ENCODE assay signal across 25 cellular contexts in genomic region chr5:80242849-80243248, GRCh38. TPM values are rescaled to one million over a fixed set of nuclear protein-coding genes. Genes with fewer than 3 reads are reported as not detected.
A peak's percentile ranks its signal among the peaks of the same experiment; 100 is the strongest.
DNase-seq lines count a peak whose midpoint lies in the region; ATAC-seq and TF ChIP-seq lines count a peak whose summit lies in the region.
"Had no signal": no experiment of that assay in that cellular context is flagged by ENCODE, and none has a peak within 500 bp of the region (broad histone marks: within the 10 kb centered on the region; RNA-seq: fewer than 3 reads in every experiment).

No MANE protein-coding gene starts in this region.

- H3K27ac Mint-ChIP-seq in activated CD4-positive, alpha-beta memory T cell treated with anti-CD3 and anti-CD28 coated beads for 36 hours = peak overlapping the region; percentile 18
- no peak overlapping the region for H3K27ac Mint-ChIP-seq in activated CD4-positive, alpha-beta memory T cell treated with anti-CD3 and anti-CD28 coated beads, Interleukin-2, amount 10 ng/mL, durations not matched to agents 7 days and 5 days
- peak overlapping the region; percentile 47 for H3K27ac Mint-ChIP-seq in CD4-positive, alpha-beta T cell
- H3K27ac Mint-ChIP-seq in activated T-helper 17 cell treated with anti-CD3 and anti-CD28 coated beads, Interleukin-2, amount 50 U/mL, for 72 hours = peak overlapping the region; percentile 42
- H3K27ac Mint-ChIP-seq in naive thymus-derived CD8-positive, alpha-beta T cell = peak overlapping the region in 8 of 10 donors; percentile 9 to 82 (median 32)
- H3K27ac Mint-ChIP-seq: HFFc6 had no signal

- CTCF ChIA-PET in activated CD4-positive, alpha-beta memory T cell treated with anti-CD3 and anti-CD28 coated beads for 36 hours (lab: Charles Lee) = interaction anchor here (1.1 kb wide), 1 partner anchor 151 kb away, joined by 3 read pairs; no protein-coding TSS in a partner anchor
- CTCF ChIA-PET in activated CD4-positive, alpha-beta memory T cell treated with anti-CD3 and anti-CD28 coated beads, Interleukin-2, amount 10 ng/mL, durations not matched to agents 7 days and 5 days (lab: Charles Lee) = interaction anchor here (0.6 to 0.7 kb wide), 3 partner anchors 14 to 198 kb away, joined by 3 to 4 read pairs (median 3); no protein-coding TSS in a partner anchor
- CTCF ChIA-PET in CD4-positive, alpha-beta T cell (lab: Charles Lee) = no interaction called here

- no peak for ATAC-seq in CD4-positive, alpha-beta T cell (ENCODE audit: poor library complexity)
- no peak for ATAC-seq in activated T-helper 17 cell treated with anti-CD3 and anti-CD28 coated beads, Interleukin-2, amount 50 U/mL, for 72 hours (replicated peaks)
- no peak for ATAC-seq in naive thymus-derived CD8-positive, alpha-beta T cell
- no peak for ATAC-seq in HG02884 (IDR thresholded peaks at IDR 0.05; ENCODE audit: unreplicated experiment)

- no peak overlapping the region for H3K4me3 Mint-ChIP-seq in activated CD4-positive, alpha-beta memory T cell treated with anti-CD3 and anti-CD28 coated beads for 36 hours
- H3K4me3 Mint-ChIP-seq in activated CD4-positive, alpha-beta memory T cell treated with anti-CD3 and anti-CD28 coated beads, Interleukin-2, amount 10 ng/mL, durations not matched to agents 7 days and 5 days = no peak overlapping the region
- H3K4me3 Mint-ChIP-seq in CD4-positive, alpha-beta T cell = no peak overlapping the region
- no peak overlapping the region for H3K4me3 Mint-ChIP-seq in activated T-helper 17 cell treated with anti-CD3 and anti-CD28 coated beads, Interleukin-2, amount 50 U/mL, for 72 hours
- peak overlapping the region in 3 of 10 donors; percentile 15 to 26 (median 26) for H3K4me3 Mint-ChIP-seq in naive thymus-derived CD8-positive, alpha-beta T cell
- H3K4me3 Mint-ChIP-seq: HFFc6 had no signal

- no peak for TF ChIP-seq CTCF in CD4-positive, alpha-beta T cell (IDR thresholded peaks at IDR 0.05)
- TF ChIP-seq CTCF in lower leg skin (IDR thresholded peaks at IDR 0.05) = no peak

- peaks cover 10% of the 10 kb centered on the region for H3K9me3 ChIP-seq in CD4-positive, alpha-beta T cell (ENCODE audit: control insufficient read depth, low read length)
- H3K9me3 ChIP-seq: SJCRH30 had no signal

- H3K9me3 Mint-ChIP-seq in activated CD4-positive, alpha-beta memory T cell treated with anti-CD3 and anti-CD28 coated beads for 36 hours = peaks cover 18% of the 10 kb centered on the region
- peaks cover 28% of the 10 kb centered on the region for H3K9me3 Mint-ChIP-seq in activated CD4-positive, alpha-beta memory T cell treated with anti-CD3 and anti-CD28 coated beads, Interleukin-2, amount 10 ng/mL, durations not matched to agents 7 days and 5 days
- H3K9me3 Mint-ChIP-seq in CD4-positive, alpha-beta T cell = peaks cover 6% of the 10 kb centered on the region
- H3K9me3 Mint-ChIP-seq in activated T-helper 17 cell treated with anti-CD3 and anti-CD28 coated beads, Interleukin-2, amount 50 U/mL, for 72 hours = peaks cover 10% of the 10 kb centered on the region
- peaks cover 0 to 31% (median 8%) of the 10 kb centered on the region in 9 donors for H3K9me3 Mint-ChIP-seq in naive thymus-derived CD8-positive, alpha-beta T cell

- H3K27me3 Mint-ChIP-seq in activated CD4-positive, alpha-beta memory T cell treated with anti-CD3 and anti-CD28 coated beads for 36 hours = no peaks in the 10 kb centered on the region
- no peaks in the 10 kb centered on the region for H3K27me3 Mint-ChIP-seq in activated CD4-positive, alpha-beta memory T cell treated with anti-CD3 and anti-CD28 coated beads, Interleukin-2, amount 10 ng/mL, durations not matched to agents 7 days and 5 days
- H3K27me3 Mint-ChIP-seq in CD4-positive, alpha-beta T cell = no peaks in the 10 kb centered on the region
- no peaks in the 10 kb centered on the region for H3K27me3 Mint-ChIP-seq in activated T-helper 17 cell treated with anti-CD3 and anti-CD28 coated beads, Interleukin-2, amount 50 U/mL, for 72 hours
- no peaks in the 10 kb centered on the region for H3K27me3 Mint-ChIP-seq in naive thymus-derived CD8-positive, alpha-beta T cell

- POLR2A ChIA-PET in activated CD4-positive, alpha-beta memory T cell treated with anti-CD3 and anti-CD28 coated beads for 36 hours (lab: Charles Lee) = interaction anchor here (2.1 kb wide), 1 partner anchor 13 kb away, joined by 6 read pairs; the partner anchor contains the start of gene SERINC5
- POLR2A ChIA-PET in activated CD4-positive, alpha-beta memory T cell treated with anti-CD3 and anti-CD28 coated beads, Interleukin-2, amount 10 ng/mL, durations not matched to agents 7 days and 5 days (lab: Charles Lee) = interaction anchor here (6.1 kb wide), 1 partner anchor 13 kb away, joined by 94 read pairs; the partner anchor contains the start of gene SERINC5
- POLR2A ChIA-PET in CD4-positive, alpha-beta T cell (lab: Charles Lee) = interaction anchor here (6.2 kb wide), 1 partner anchor 12 kb away, joined by 52 read pairs; the partner anchor contains the start of gene SERINC5
- POLR2A ChIA-PET in naive thymus-derived CD8-positive, alpha-beta T cell (lab: Charles Lee) = interaction anchor here (0.6 to 1.3 kb wide), 5 partner anchors 11 to 1257 kb away, joined by 3 to 6 read pairs (median 4); partner anchors contain the start of gene SERINC5

- H3K4me3 ChIP-seq in lower leg skin (ENCODE audit: low read depth, poor library complexity, severe bottlenecking) = no peak overlapping the region
- H3K4me3 ChIP-seq: SJCRH30 had no signal

- H3K4me1 Mint-ChIP-seq in activated CD4-positive, alpha-beta memory T cell treated with anti-CD3 and anti-CD28 coated beads for 36 hours (ENCODE audit: low read depth) = peaks cover 69% of the 10 kb centered on the region
- peaks cover 58% of the 10 kb centered on the region for H3K4me1 Mint-ChIP-seq in activated CD4-positive, alpha-beta memory T cell treated with anti-CD3 and anti-CD28 coated beads, Interleukin-2, amount 10 ng/mL, durations not matched to agents 7 days and 5 days
- peaks cover 79% of the 10 kb centered on the region for H3K4me1 Mint-ChIP-seq in CD4-positive, alpha-beta T cell (ENCODE audit: low read depth)
- peaks cover 51% of the 10 kb centered on the region for H3K4me1 Mint-ChIP-seq in activated T-helper 17 cell treated with anti-CD3 and anti-CD28 coated beads, Interleukin-2, amount 50 U/mL, for 72 hours
- peaks cover 37 to 77% (median 73%) of the 10 kb centered on the region in 4 donors for H3K4me1 Mint-ChIP-seq in naive thymus-derived CD8-positive, alpha-beta T cell

- peaks cover 35% of the 10 kb centered on the region for H3K36me3 Mint-ChIP-seq in activated CD4-positive, alpha-beta memory T cell treated with anti-CD3 and anti-CD28 coated beads for 36 hours
- H3K36me3 Mint-ChIP-seq in activated CD4-positive, alpha-beta memory T cell treated with anti-CD3 and anti-CD28 coated beads, Interleukin-2, amount 10 ng/mL, durations not matched to agents 7 days and 5 days (ENCODE audit: low read depth) = peaks cover 64% of the 10 kb centered on the region
- H3K36me3 Mint-ChIP-seq in CD4-positive, alpha-beta T cell (ENCODE audit: low read depth) = peaks cover 86% of the 10 kb centered on the region
- peaks cover 70% of the 10 kb centered on the region for H3K36me3 Mint-ChIP-seq in activated T-helper 17 cell treated with anti-CD3 and anti-CD28 coated beads, Interleukin-2, amount 50 U/mL, for 72 hours (ENCODE audit: low read depth)
- peaks cover 22 to 50% (median 35%) of the 10 kb centered on the region in 3 donors for H3K36me3 Mint-ChIP-seq in naive thymus-derived CD8-positive, alpha-beta T cell

- no peak overlapping the region for H3K27ac ChIP-seq in CD4-positive, alpha-beta T cell (ENCODE audit: low read depth, low read length)
- H3K27ac ChIP-seq: 22Rv1, SJCRH30 had no signal

- no peak for DNase-seq in activated CD4-positive, alpha-beta memory T cell treated with anti-CD3 and anti-CD28 coated beads for 36 hours
- no peak for DNase-seq in activated CD4-positive, alpha-beta memory T cell treated with anti-CD3 and anti-CD28 coated beads, Interleukin-2, amount 10 ng/mL, durations not matched to agents 7 days and 5 days
- DNase-seq in CD4-positive, alpha-beta T cell = no peak
- no peak for DNase-seq in naive thymus-derived CD8-positive, alpha-beta T cell
- no peak for DNase-seq in lower leg skin (ENCODE audit: low spot score in 2 of 2)
- no peak for DNase-seq in DMS79 (lab: John Stamatoyannopoulos, UW)
- DNase-seq: ACHN; C1 segment of cervical spinal cord; CD8-positive, alpha-beta memory T cell; GDM1; GOT3; HFFc6; IMR-90; Karpas-422; MV-4-11; NCI-H1105 treated with DMSO at 0.1 percent for 48 hours; NCI-H1694 treated with DMSO at 0.1 percent for 48 hours; NCI-H2081 treated with DMSO at 0.1 percent for 48 hours; NCI-H2171 treated with DMSO at 0.1 percent for 48 hours; NCI-H526; OCI-M1; SJCRH30 had no signal

- TF ChIP-seq POLR2A in lower leg skin (IDR thresholded peaks at IDR 0.05) = no peak

- intact Hi-C loops in activated CD4-positive, alpha-beta memory T cell treated with anti-CD3 and anti-CD28 coated beads for 36 hours (cut with micrococcal nuclease) = no loop called here
- intact Hi-C loops in CD4-positive, alpha-beta T cell (cut with DNase I, micrococcal nuclease) = no loop called here
- intact Hi-C loops in lower leg skin (cut with DNase I; ENCODE audit: low total_unique reads) = no loop called here

- H3K27me3 ChIP-seq in CD4-positive, alpha-beta T cell (ENCODE audit: control insufficient read depth, insufficient read depth, low read length) = no peaks in the 10 kb centered on the region
- H3K27me3 ChIP-seq: SJCRH30 had no signal

- 93 to 97% methylated on average over 3 of the region's 3 CpGs for WGBS in lower leg skin, 2 donors

RNA-seq across cellular contexts. Expression of gene SERINC5, which starts 13.0 kb away (rescaled TPM):
- 10 to 100 TPM; 42.8 to 48.0 TPM for total RNA-seq in activated CD4-positive, alpha-beta memory T cell treated with anti-CD3 and anti-CD28 coated beads for 36 hours
- total RNA-seq in activated CD4-positive, alpha-beta memory T cell treated with anti-CD3 and anti-CD28 coated beads, Interleukin-2, amount 10 ng/mL, durations not matched to agents 7 days and 5 days = 10 to 100 TPM; 59.1 to 60.6 TPM
- 100 to 1,000 TPM; 115 to 123 TPM for total RNA-seq in CD4-positive, alpha-beta T cell
- 10 to 100 TPM; 50.7 to 76.7 TPM for total RNA-seq in activated T-helper 17 cell treated with anti-CD3 and anti-CD28 coated beads, Interleukin-2, amount 50 U/mL, for 72 hours
- total RNA-seq in naive thymus-derived CD8-positive, alpha-beta T cell = 100 to 1,000 TPM; 182 to 186 TPM
- polyA plus RNA-seq in naive thymus-derived CD8-positive, alpha-beta T cell = 10 to 100 TPM; 21.8 to 30.6 (median 24.1) TPM
- total RNA-seq in lower leg skin = 10 to 100 TPM; 49.6 to 61.4 (median 56.3) TPM
